Comparison of ENCODE assay signal across 17 cellular contexts in genomic region chr3:4642611-4643010, GRCh38.
"Had no signal": no experiment of that assay in that cellular context is flagged by ENCODE, and none has a peak within 500 bp of the region (broad histone marks: within the 10 kb centered on the region; RNA-seq: fewer than 3 reads in every experiment).

No MANE protein-coding gene starts in this region.

- H3K4me3 ChIP-seq: colonic mucosa, hepatocyte, psoas muscle, skin epidermis, suprapubic skin, thyroid gland, upper lobe of left lung, uterus had no signal

- H3K4me1 ChIP-seq: colonic mucosa, foreskin keratinocyte, psoas muscle, suprapubic skin, upper lobe of left lung, uterus had no signal

- H3K27ac ChIP-seq: colonic mucosa, foreskin keratinocyte, hepatocyte, psoas muscle, skin epidermis, suprapubic skin, thyroid gland, upper lobe of left lung, uterus had no signal

- H3K9me3 ChIP-seq: colonic mucosa, psoas muscle, suprapubic skin, thyroid gland, upper lobe of left lung, uterus had no signal

- H3K79me2 ChIP-seq: hepatocyte had no signal

- H3K27me3 ChIP-seq: colonic mucosa, hepatocyte, suprapubic skin, thyroid gland, upper lobe of left lung, uterus had no signal

- H3K4me2 ChIP-seq: hepatocyte had no signal

- ATAC-seq: foreskin keratinocyte; left colon; psoas muscle; sciatic nerve; stimulated activated naive CD8-positive, alpha-beta T cell treated with anti-CD3 and anti-CD28 coated beads, Interleukin-15, Interleukin-2, amounts not matched to agents 100 U/mL and 50 U/mL, for 24 hours had no signal

- H3K36me3 ChIP-seq: colonic mucosa, suprapubic skin, uterus had no signal

- H2AFZ ChIP-seq: hepatocyte had no signal

- DNase-seq: colonic mucosa; dermis blood vessel endothelial cell; foreskin keratinocyte; head of caudate nucleus; left colon; mesendoderm; naive B cell; psoas muscle; stimulated activated CD4-positive, alpha-beta T cell treated with anti-CD3 and anti-CD28 coated beads, Interleukin-12 subunit alpha, Interleukin-12 subunit beta, amount 100 ng/mL, for 4 hours; stimulated activated naive CD8-positive, alpha-beta T cell treated with anti-CD3 and anti-CD28 coated beads, Interleukin-15, Interleukin-2, amounts not matched to agents 100 U/mL and 50 U/mL, for 24 hours; thyroid gland; upper lobe of left lung; uterus had no signal
